Comparison of ENCODE assay signal across 8 cellular contexts in the genomic region with DNA sequence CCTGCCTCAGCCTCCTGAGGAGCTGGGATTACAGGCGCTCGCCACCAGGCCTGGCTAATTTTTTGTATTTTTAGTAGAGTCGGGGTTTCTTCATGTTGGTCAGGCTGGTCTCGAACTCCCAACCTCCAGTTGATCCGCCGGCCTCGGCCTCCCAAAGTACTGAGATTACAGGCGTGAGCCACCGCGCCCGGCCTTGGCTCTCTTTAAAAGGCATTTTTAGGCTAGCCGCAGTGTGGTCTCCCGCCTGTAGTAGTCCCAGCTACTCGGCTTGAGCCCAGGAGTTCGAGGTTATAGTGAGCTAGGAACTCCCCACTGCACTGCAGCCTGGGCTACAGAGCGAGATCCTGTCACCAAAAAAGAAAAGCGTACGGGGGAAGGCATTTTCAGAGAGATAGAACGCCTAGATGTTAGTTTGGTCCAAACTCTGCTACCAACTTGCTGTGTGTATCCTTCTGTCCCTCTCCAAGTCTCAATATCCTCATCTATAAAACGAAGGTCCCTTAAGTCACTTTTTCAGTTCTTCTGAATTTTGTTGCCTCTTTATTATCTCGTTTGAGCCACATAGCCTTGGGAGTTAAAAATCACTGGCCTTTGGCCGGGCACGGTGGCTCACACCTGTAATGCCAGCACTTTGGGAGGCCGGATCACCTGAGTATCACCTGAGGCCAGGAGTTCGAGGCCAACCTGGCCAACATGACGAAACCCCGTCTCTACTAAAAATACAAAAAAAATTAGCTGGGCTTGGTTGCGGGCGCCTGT. TPM values are rescaled to one million over a fixed set of nuclear protein-coding genes. Genes with fewer than 3 reads are reported as not detected.
DNase-seq lines count a peak whose midpoint lies in the region; ATAC-seq and TF ChIP-seq lines count a peak whose summit lies in the region.

No MANE protein-coding gene starts in this region.

- no peaks in the 10 kb centered on the region for H3K36me3 ChIP-seq in testis (ENCODE audit: low read depth, missing control alignments)

- peak overlapping the region; percentile 98 for H3K27ac Mint-ChIP-seq in activated CD4-positive, alpha-beta T cell treated with anti-CD3 and anti-CD28 coated beads, Interleukin-2, amount 10 ng/mL, durations not matched to agents 24 days and 14 days
- H3K27ac Mint-ChIP-seq in endothelial cell (ENCODE audit: unreplicated experiment) (peak overlapping the region; percentile 97), nephron (peak overlapping the region; percentile 84 to 97 (median 97))

- H3K36me3 Mint-ChIP-seq in activated CD4-positive, alpha-beta T cell treated with anti-CD3 and anti-CD28 coated beads, Interleukin-2, amount 10 ng/mL, durations not matched to agents 24 days and 14 days (ENCODE audit: low read depth), result peaks cover 35% of the 10 kb centered on the region
- H3K36me3 Mint-ChIP-seq in endothelial cell (ENCODE audit: low read depth, unreplicated experiment) (peaks cover 13% of the 10 kb centered on the region), nephron (ENCODE audit: low read depth) (peaks cover 26% of the 10 kb centered on the region)

- intact Hi-C loops in activated CD4-positive, alpha-beta T cell treated with anti-CD3 and anti-CD28 coated beads, Interleukin-2, amount 10 ng/mL, durations not matched to agents 24 days and 14 days (cut with micrococcal nuclease), result loop anchor here (1.0 to 2.0 kb wide), 3 partner anchors 39 to 81 kb away; partner anchors contain the start of genes PHACTR4 and SESN2
- intact Hi-C loops in testis (cut with DNase I; ENCODE audit: low total_unique reads), result no loop called here

- ATAC-seq in GM18517 (IDR thresholded peaks at IDR 0.05; ENCODE audit: unreplicated experiment), result no peak

- H3K27ac ChIP-seq in testis, result peak overlapping the region; percentile 66 to 83

- 34 to 47% methylated on average over 19 to 29 of the region's 29 CpGs for WGBS in testis, 2 donors

- H3K4me1 Mint-ChIP-seq in activated CD4-positive, alpha-beta T cell treated with anti-CD3 and anti-CD28 coated beads, Interleukin-2, amount 10 ng/mL, durations not matched to agents 24 days and 14 days, result peaks cover 33% of the 10 kb centered on the region
- peaks cover 16% of the 10 kb centered on the region for H3K4me1 Mint-ChIP-seq in endothelial cell (ENCODE audit: unreplicated experiment)
- H3K4me1 Mint-ChIP-seq in nephron, result peaks cover 13% of the 10 kb centered on the region

- TF ChIP-seq POLR2A in testis (IDR thresholded peaks at IDR 0.05), result no peak

- peak overlapping the region; percentile 96 for H3K4me3 Mint-ChIP-seq in activated CD4-positive, alpha-beta T cell treated with anti-CD3 and anti-CD28 coated beads, Interleukin-2, amount 10 ng/mL, durations not matched to agents 24 days and 14 days
- peak overlapping the region; percentile 93 for H3K4me3 Mint-ChIP-seq in endothelial cell (ENCODE audit: unreplicated experiment)
- peak overlapping the region; percentile 88 to 93 (median 92) for H3K4me3 Mint-ChIP-seq in nephron

- DNase-seq in CD1c-positive myeloid dendritic cell (ENCODE audit: extremely low spot score) (peak; percentile 30), HT-29 (ENCODE audit: low spot score) (peak; percentile 45), endothelial cell (ENCODE audit: low spot score) (peak; percentile 26), testis (peak; percentile 26), OCI-M2 (lab: John Stamatoyannopoulos, UW; ENCODE audit: unreplicated experiment) (no peak)
- no peak for DNase-seq in activated CD4-positive, alpha-beta T cell treated with anti-CD3 and anti-CD28 coated beads, Interleukin-2, amount 10 ng/mL, durations not matched to agents 24 days and 14 days

- H3K4me3 ChIP-seq in testis, result peak overlapping the region; percentile 54 to 74

- peaks cover 4% of the 10 kb centered on the region for H3K9me3 Mint-ChIP-seq in activated CD4-positive, alpha-beta T cell treated with anti-CD3 and anti-CD28 coated beads, Interleukin-2, amount 10 ng/mL, durations not matched to agents 24 days and 14 days
- H3K9me3 Mint-ChIP-seq in endothelial cell (ENCODE audit: unreplicated experiment), result no peaks in the 10 kb centered on the region
- H3K9me3 Mint-ChIP-seq in nephron, result no peaks in the 10 kb centered on the region

- H3K4me1 ChIP-seq in testis, result peaks cover 10% of the 10 kb centered on the region

- H3K27me3 ChIP-seq in testis, result no peaks in the 10 kb centered on the region

- TF ChIP-seq CTCF in endothelial cell (IDR thresholded peaks at IDR 0.05; ENCODE audit: unreplicated experiment) (no peak), nephron (IDR thresholded peaks at IDR 0.05; ENCODE audit: unreplicated experiment in 3 of 3) (no peak), testis (IDR thresholded peaks at IDR 0.05) (no peak)

- no peaks in the 10 kb centered on the region for H3K9me3 ChIP-seq in testis

- H3K27me3 Mint-ChIP-seq in activated CD4-positive, alpha-beta T cell treated with anti-CD3 and anti-CD28 coated beads, Interleukin-2, amount 10 ng/mL, durations not matched to agents 24 days and 14 days, result peaks cover 2% of the 10 kb centered on the region
- H3K27me3 Mint-ChIP-seq in endothelial cell (ENCODE audit: unreplicated experiment) (peaks cover 7% of the 10 kb centered on the region), nephron (ENCODE audit: low read depth) (no peaks in the 10 kb centered on the region)

RNA-seq across cellular contexts. Expression of gene MED18, which starts 0.7 kb away (rescaled TPM):
- 9.6 TPM in 2 replicates for total RNA-seq in HT-29 (2014; rRNA removed; shearing (Covaris generic))
- total RNA-seq in activated CD4-positive, alpha-beta T cell treated with anti-CD3 and anti-CD28 coated beads, Interleukin-2, amount 10 ng/mL, durations not matched to agents 24 days and 14 days, result 20.8 and 23.2 TPM in 2 replicates
- total RNA-seq in endothelial cell (ENCODE audit: unreplicated experiment) (12.4 TPM), testis (10 to 100 TPM; 17.0 to 19.9 TPM)
- polyA plus RNA-seq in testis (ENCODE audit: insufficient read depth, low read depth, low replicate concordance), result 18.0 TPM

RNA-seq across cellular contexts. Expression of gene PHACTR4, which starts 40.0 kb away (rescaled TPM):
- 7.5 and 8.0 TPM in 2 replicates for total RNA-seq in HT-29 (2014; rRNA removed; shearing (Covaris generic))
- total RNA-seq in activated CD4-positive, alpha-beta T cell treated with anti-CD3 and anti-CD28 coated beads, Interleukin-2, amount 10 ng/mL, durations not matched to agents 24 days and 14 days, result 29.6 and 30.5 TPM in 2 replicates
- 56.6 TPM for total RNA-seq in endothelial cell (ENCODE audit: unreplicated experiment)
- 10 to 100 TPM; 40.9 to 51.8 TPM for total RNA-seq in testis
- 33.1 TPM for polyA plus RNA-seq in testis (ENCODE audit: insufficient read depth, low read depth, low replicate concordance)

Comparison
In these comparisons a context has a peak if more than half of its experiments do, and no peak if none do; other contexts are left out.
1. DNase-seq: peak in CD1c-positive myeloid dendritic cell (single experiment), HT-29 (single experiment), endothelial cell (single experiment) and testis (single experiment); none in activated CD4-positive, alpha-beta T cell treated with anti-CD3 and anti-CD28 coated beads, Interleukin-2, amount 10 ng/mL, durations not matched to agents 24 days and 14 days (single experiment) and OCI-M2 (single experiment).
2. Peak in every context shown above with its lines, with median percentiles within 50 percentile points of each other: H3K27ac Mint-ChIP-seq and H3K4me3 Mint-ChIP-seq.